Comparison of ENCODE assay signal across 27 cellular contexts in the genomic region with DNA sequence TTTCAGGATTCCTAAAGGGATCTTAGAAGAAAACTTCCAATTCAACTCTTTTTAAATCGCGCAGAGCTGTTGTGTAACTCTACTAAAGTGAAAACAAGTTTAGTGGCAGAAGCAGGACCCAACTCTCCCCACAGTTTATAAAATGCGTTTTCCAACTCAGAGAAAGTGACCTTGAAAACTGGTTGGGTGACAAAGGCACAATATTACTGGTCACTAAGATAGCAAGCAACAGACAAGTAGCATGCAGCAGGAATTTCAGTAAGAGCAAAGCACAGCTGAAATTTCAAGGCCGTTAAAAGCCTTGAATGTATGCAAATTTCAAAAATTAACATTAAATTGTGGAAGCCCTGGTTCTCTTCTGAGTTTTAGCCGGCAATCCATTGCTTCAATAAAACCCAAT.
A peak's percentile ranks its signal among the peaks of the same experiment; 100 is the strongest.
DNase-seq lines count a peak whose midpoint lies in the region; ATAC-seq and TF ChIP-seq lines count a peak whose summit lies in the region.
"Had no signal": no experiment of that assay in that cellular context is flagged by ENCODE, and none has a peak within 500 bp of the region (broad histone marks: within the 10 kb centered on the region; RNA-seq: fewer than 3 reads in every experiment).

No MANE protein-coding gene starts in this region.

- DNase-seq in NCI-H69 (lab: John Stamatoyannopoulos, UW) (peak; percentile 80), dorsolateral prefrontal cortex (no peak), pons (ENCODE audit: low spot score) (peak; percentile 62), mucosa of descending colon (no peak)
- DNase-seq: activated CD4-positive, alpha-beta T cell treated with anti-CD3 and anti-CD28 coated beads for 1 hour; activated CD8-positive, alpha-beta memory T cell treated with anti-CD3 and anti-CD28 coated beads, Interleukin-2, amount 50 U/mL, for 48 hours; activated CD8-positive, alpha-beta T cell treated with anti-CD3 and anti-CD28 coated beads for 36 hours; activated naive CD4-positive, alpha-beta T cell treated with Interleukin-2 at 50 U/mL for 16 hours; C1 segment of cervical spinal cord; foreskin fibroblast; heart right ventricle; left cardiac atrium; mammary epithelial cell; NCI-H1092; NCI-H187; NCI-H2171; nephron progenitor cell; NK-92 treated with Interleukin-12 subunit alpha and Interleukin-12 subunit beta, amount 100 ng/mL, for 24 hours; SHP77; stimulated activated naive CD4-positive, alpha-beta T cell had no signal

- H3K4me1 ChIP-seq in HUES48 (ENCODE audit: control insufficient read depth, insufficient read depth, low read length), result peaks cover 46% of the 10 kb centered on the region
- H3K4me1 ChIP-seq in mucosa of descending colon (ENCODE audit: low read depth), result peaks cover 13% of the 10 kb centered on the region

- ATAC-seq in HG03565 (IDR thresholded peaks at IDR 0.05; ENCODE audit: unreplicated experiment), result no peak
- ATAC-seq in GM21367 (IDR thresholded peaks at IDR 0.05; ENCODE audit: unreplicated experiment), result no peak
- no peak for ATAC-seq in GM18498 (IDR thresholded peaks at IDR 0.05; ENCODE audit: unreplicated experiment)
- ATAC-seq in mucosa of descending colon, result no peak
- ATAC-seq: activated CD8-positive, alpha-beta T cell treated with anti-CD3 and anti-CD28 coated beads for 36 hours; HCT116; heart right ventricle; K562; left cardiac atrium; Panc1 had no signal

- H3K4me3 ChIP-seq in HUES48 (ENCODE audit: low read depth, low read length), result peak overlapping the region; percentile 22; the same call in 1 of the 2 replicates
- peak overlapping the region in 2 of 59 donors; percentile 26 to 32 for H3K4me3 ChIP-seq in dorsolateral prefrontal cortex
- H3K4me3 ChIP-seq in mucosa of descending colon, result no peak overlapping the region
- H3K4me3 ChIP-seq: heart right ventricle, K562 had no signal

- H3K27me3 ChIP-seq in HUES48 (ENCODE audit: control insufficient read depth, insufficient read depth, low read length) (no peaks in the 10 kb centered on the region; the same call in 1 of the 2 replicates), dorsolateral prefrontal cortex (no peaks in the 10 kb centered on the region)
- H3K27me3 ChIP-seq: heart right ventricle had no signal

- no peak overlapping the region for H3K9ac ChIP-seq in HUES48 (ENCODE audit: low read depth, low read length)

- H3K27ac ChIP-seq in HUES48 (ENCODE audit: low read depth, low read length) (peak overlapping the region; percentile 52), dorsolateral prefrontal cortex (peak overlapping the region in 57 of 59 donors; percentile 17 to 88 (median 77))
- H3K27ac ChIP-seq: heart right ventricle had no signal

- no peaks in the 10 kb centered on the region for H3K36me3 ChIP-seq in HUES48 (ENCODE audit: control insufficient read depth, insufficient read depth, low read length)
- H3K36me3 ChIP-seq in mucosa of descending colon (ENCODE audit: low read depth), result no peaks in the 10 kb centered on the region

- intact Hi-C loops in dorsolateral prefrontal cortex (cut with DNase I) (loop anchor here (5.0 to 10.0 kb wide), 2 partner anchors 64 to 67 kb away; a partner anchor contains a TSS), mucosa of descending colon (cut with DNase I, micrococcal nuclease) (no loop called here)

- H3K9me3 ChIP-seq in HUES48 (ENCODE audit: control insufficient read depth, insufficient read depth, low read length) (no peaks in the 10 kb centered on the region), mucosa of descending colon (no peaks in the 10 kb centered on the region)
- H3K9me3 ChIP-seq: heart right ventricle had no signal

- no peak for TF ChIP-seq CTCF in dorsolateral prefrontal cortex (IDR thresholded peaks at IDR 0.05 in 54 of 56, conservative IDR thresholded peaks at IDR 0.05 in 2 of 56; ENCODE audit: low read depth in 1 of 56, partially characterized antibody in 56 of 56)
- TF ChIP-seq CTCF in mucosa of descending colon (IDR thresholded peaks at IDR 0.05), result no peak

Comparison
In these comparisons a context has a peak if more than half of its experiments do, and no peak if none do; other contexts are left out.
1. DNase-seq: peak in NCI-H69 (single experiment) and pons (single experiment); none in dorsolateral prefrontal cortex (0 of 10) and mucosa of descending colon (0 of 3).
2. intact Hi-C loops: an anchor here in dorsolateral prefrontal cortex (5.0 to 10.0 kb wide); none called in mucosa of descending colon.